In genomic region chr7:151416135-151416740, GRCh38 we compare ENCODE assay signal across 1 cellular context.
TF ChIP-seq lines count a peak whose summit lies in the region.

No MANE protein-coding gene starts in this region.

TF ChIP-seq in HepG2, 621 proteins besides CTCF, POLR2A, EP300 and RAD21:
- TF ChIP-seq ZNF256 (CRISPR knock-in tag; conservative IDR thresholded peaks at IDR 0.05) (no peak), TRAFD1 (CRISPR knock-in tag; IDR thresholded peaks at IDR 0.05; ENCODE audit: borderline replicate concordance) (no peak), AGO2 (optimal IDR thresholded peaks at IDR 0.05; ENCODE audit: low read depth, low read length) (no peak), TEAD2 (CRISPR knock-in tag; IDR thresholded peaks at IDR 0.05) (no peak), ZSCAN12 (CRISPR knock-in tag; IDR thresholded peaks at IDR 0.05) (no peak), XBP1 (CRISPR knock-in tag; IDR thresholded peaks at IDR 0.05) (no peak), SATB2 (CRISPR knock-in tag; IDR thresholded peaks at IDR 0.05) (no peak), NR2C2 (CRISPR knock-in tag; IDR thresholded peaks at IDR 0.05; ENCODE audit: borderline replicate concordance) (no peak)
